22 cellular contexts compared by ENCODE assay signal in genomic region chr2:170118641-170119040, GRCh38. TPM values are rescaled to one million over a fixed set of nuclear protein-coding genes. Genes with fewer than 3 reads are reported as not detected.
DNase-seq lines count a peak whose midpoint lies in the region; ATAC-seq, FAIRE-seq and TF ChIP-seq lines count a peak whose summit lies in the region.
"Had no signal": no experiment of that assay in that cellular context is flagged by ENCODE, and none has a peak within 500 bp of the region (broad histone marks: within the 10 kb centered on the region; RNA-seq: fewer than 3 reads in every experiment).

No MANE protein-coding gene starts in this region.

- no peaks in the 10 kb centered on the region for H3F3A ChIP-seq in PC-3 (ENCODE audit: low read length, unreplicated experiment)

- no TSS peak for BruUV-seq in PC-3 (replicated peaks; lab: Mats Ljungman, UMichigan)

- CTCF ChIA-PET in A549 (lab: Yijun Ruan, JAX) (no interaction called here), PC-3 (lab: Charles Lee) (no interaction called here)

- H3K27me3 ChIP-seq in PC-3 (ENCODE audit: low read length): no peaks in the 10 kb centered on the region
- H3K27me3 ChIP-seq: BE2C, BLaER1 had no signal

- no peaks in the 10 kb centered on the region for H3K9me2 ChIP-seq in PC-3 (replicated peaks; ENCODE audit: low read length)

- no peaks in the 10 kb centered on the region for H3K36me3 ChIP-seq in PC-3 (ENCODE audit: low read depth, low read length)
- H3K36me3 ChIP-seq: BE2C, BLaER1 had no signal

- H3K4me2 ChIP-seq in A549: peak overlapping the region; percentile 43; the same call in 1 of the 3 replicates
- peak overlapping the region; percentile 64 for H3K4me2 ChIP-seq in PC-3 (ENCODE audit: low read length)
- H3K4me2 ChIP-seq: BLaER1 had no signal

- H2AFZ ChIP-seq in PC-3 (ENCODE audit: low read length): no peak overlapping the region

- TF ChIP-seq CTCF in A549 (IDR thresholded peaks at IDR 0.05) (no peak), C4-2B (conservative IDR thresholded peaks at IDR 0.05) (no peak), PC-3 (conservative IDR thresholded peaks at IDR 0.05; ENCODE audit: low read depth, low read length) (no peak)

- 63% methylated on average over 2 of the region's 2 CpGs for WGBS in A549 (ENCODE audit: missing lambda C conversion rate)

- intact Hi-C loops in PC-3 (cut with micrococcal nuclease): no loop called here
- intact Hi-C loops in head of caudate nucleus (cut with DNase I): no loop called here

- no peak for TF ChIP-seq EP300 in A549 (IDR thresholded peaks at IDR 0.05)

- H3K9me3 ChIP-seq in A549 (no peaks in the 10 kb centered on the region), PC-3 (ENCODE audit: low read length) (no peaks in the 10 kb centered on the region; the same call in 1 of the 2 replicates)
- H3K9me3 ChIP-seq: BE2C had no signal

- no peak for TF ChIP-seq RAD21 in A549 (conservative IDR thresholded peaks at IDR 0.05 in 1 of 2, IDR thresholded peaks at IDR 0.05 in 1 of 2)

- no peaks in the 10 kb centered on the region for H4K20me1 ChIP-seq in PC-3 (ENCODE audit: low read length)
- H4K20me1 ChIP-seq: BLaER1 had no signal

- peaks cover 51% of the 10 kb centered on the region for H3K4me1 ChIP-seq in A549
- H3K4me1 ChIP-seq in PC-3 (ENCODE audit: insufficient read depth, low read length): peaks cover 47% of the 10 kb centered on the region
- H3K4me1 ChIP-seq: BE2C, BLaER1 had no signal

- ATAC-seq in A549 (no peak), PC-3 (no peak), HG03280 (IDR thresholded peaks at IDR 0.05; ENCODE audit: unreplicated experiment) (no peak)
- ATAC-seq: CD8-positive, alpha-beta T cell had no signal

- TF ChIP-seq POLR2A in A549 (IDR thresholded peaks at IDR 0.05; ENCODE audit: low read length): no peak

- H3K9ac ChIP-seq in PC-3 (ENCODE audit: low read length): no peak overlapping the region
- H3K9ac ChIP-seq: BLaER1 had no signal

- POLR2A ChIA-PET in A549 (lab: Yijun Ruan, JAX): no interaction called here
- POLR2A ChIA-PET in PC-3 (lab: Charles Lee; ENCODE audit: unreplicated experiment): no interaction called here

- no peak overlapping the region for H3K4me3 ChIP-seq in A549
- H3K4me3 ChIP-seq in PC-3 (ENCODE audit: low read length): no peak overlapping the region; the same call in 1 of the 2 replicates
- H3K4me3 ChIP-seq: BLaER1 had no signal

- H3K27ac ChIP-seq in A549 (no peak overlapping the region), C4-2B (peak overlapping the region; percentile 83; the same call in 1 of the 2 replicates), PC-3 (ENCODE audit: low read length) (peak overlapping the region; percentile 73)
- H3K27ac ChIP-seq: BLaER1 had no signal

- no peak for DNase-seq in A549 (ENCODE audit: low read depth in 1 of 2, low spot score in 1 of 2)
- peak; percentile 6 for DNase-seq in PC-3
- peak in 36 of 42 donors; percentile 7 to 82 (median 45) for DNase-seq in head of caudate nucleus
- no peak for DNase-seq in NCI-H524 (lab: John Stamatoyannopoulos, UW)
- DNase-seq in NCI-H1092 treated with DMSO at 0.1 percent for 48 hours (lab: John Stamatoyannopoulos, UW): no peak
- DNase-seq in NCI-H2107 treated with DMSO at 0.1 percent for 48 hours (lab: John Stamatoyannopoulos, UW; ENCODE audit: unreplicated experiment): no peak
- DNase-seq: ACHN; BE2C; C1 segment of cervical spinal cord; Caco-2; Calu3; CD4-positive, alpha-beta T cell; CD8-positive, alpha-beta T cell; DMS79 treated with DMSO at 0.1 percent for 48 hours; GF-D8 had no signal

- no peak for FAIRE-seq in A549 (lab: Jason Lieb, UNC)
- FAIRE-seq: D721Med, G401.6, GM12891, GM19239 had no signal

- H3K79me2 ChIP-seq in PC-3 (ENCODE audit: low read length): no peaks in the 10 kb centered on the region

TF ChIP-seq in A549, 52 proteins besides CTCF, POLR2A, EP300 and RAD21:
- TF ChIP-seq RCOR1 (IDR thresholded peaks at IDR 0.05; ENCODE audit: low read depth, low read length) (no peak), PBX3 (IDR thresholded peaks at IDR 0.05) (no peak), ELK1 (IDR thresholded peaks at IDR 0.05; ENCODE audit: low read depth, low read length) (no peak), SMC3 (IDR thresholded peaks at IDR 0.05) (no peak), HOXB5 (CRISPR knock-in tag; IDR thresholded peaks at IDR 0.05) (no peak), NPAS2 (CRISPR knock-in tag; IDR thresholded peaks at IDR 0.05; ENCODE audit: borderline replicate concordance) (no peak), POLR2AphosphoS2 (conservative IDR thresholded peaks at IDR 0.05; ENCODE audit: low read length) (no peak), ZFP36 (IDR thresholded peaks at IDR 0.05; ENCODE audit: borderline replicate concordance, partially characterized antibody) (no peak), BHLHE40 (IDR thresholded peaks at IDR 0.05; ENCODE audit: low read depth, low read length) (no peak)
TF ChIP-seq in A549: peak in this region for 0.

RNA-seq across cellular contexts. Expression of gene MYO3B, which starts 59.3 kb away (rescaled TPM):
- polyA plus RNA-seq in A549 (2011; rRNA removed) (0.01 TPM in 1 of 2 replicates, not detected in the other), A549 (2017; fragmentation: RNase III; extraction: RNeasy Plus Mini Kit Qiagen cat#74134 plus additional on column Dnase treatment) (not detected in 3 replicates)
- not detected in 2 replicates for polyA plus RNA-seq in A549 (2012; cell fraction: cytosol; rRNA removed)
- not detected in 2 replicates for polyA plus RNA-seq in A549 (2012; cell fraction: nucleus; rRNA removed)
- 0.04 TPM in 1 of 2 replicates, not detected in the other for polyA minus RNA-seq in A549 (2011; rRNA and poly(A)+ RNA removed)
- 0.46 and 1.1 TPM in 2 replicates for total RNA-seq in PC-3 (2014; rRNA removed)
- total RNA-seq: CD4-positive, alpha-beta T cell; CD8-positive, alpha-beta T cell had no signal

Comparison
In these comparisons a context has a peak if more than half of its experiments do, and no peak if none do; other contexts are left out.
1. DNase-seq: peak in PC-3 (single experiment) and head of caudate nucleus (36 of 42); none in A549 (0 of 2), NCI-H524 (0 of 2), NCI-H1092 treated with DMSO at 0.1 percent for 48 hours (single experiment) and NCI-H2107 treated with DMSO at 0.1 percent for 48 hours (single experiment).
2. H3K27ac ChIP-seq: peak in C4-2B (single experiment) and PC-3 (single experiment); none in A549 (0 of 2).